In the genomic region with DNA sequence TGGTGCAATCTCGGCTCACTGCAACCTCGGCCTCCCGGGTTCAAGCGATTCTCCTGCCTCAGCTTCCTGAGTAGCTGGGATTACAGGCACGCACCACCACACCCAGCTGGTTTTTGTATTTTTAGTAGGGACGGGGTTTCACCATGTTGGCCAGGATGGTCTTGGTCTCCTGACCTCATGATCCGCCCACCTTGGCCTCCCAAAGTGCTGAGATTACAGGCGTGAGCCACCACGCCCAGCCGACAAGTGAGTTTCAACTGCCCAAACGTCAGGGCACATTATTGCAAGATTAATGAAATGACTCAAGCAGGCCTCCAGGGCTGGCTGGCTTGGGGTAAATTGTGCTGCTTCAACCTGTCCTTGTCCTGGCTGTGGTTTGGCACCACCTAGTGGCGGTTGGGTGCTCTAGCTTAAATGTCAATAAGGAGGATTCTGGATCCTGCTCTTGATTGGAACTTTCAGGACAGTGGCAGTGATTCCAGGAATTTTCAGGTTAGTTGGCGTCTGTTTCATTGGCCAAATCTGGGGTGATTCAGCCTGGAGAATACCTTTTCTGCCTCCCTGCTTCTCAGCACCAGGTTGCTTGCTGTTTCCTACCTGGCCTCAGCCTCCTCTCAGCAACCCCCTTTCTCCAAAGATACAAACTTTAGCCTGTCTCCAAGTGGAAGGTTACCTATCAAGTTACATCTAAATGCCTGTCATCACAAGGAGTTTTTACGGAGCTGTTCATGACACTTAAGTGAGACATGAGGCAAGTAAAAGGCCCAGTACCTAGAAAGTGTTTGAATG, we compare ENCODE assay signal across 8 cellular contexts. TPM values are rescaled to one million over a fixed set of nuclear protein-coding genes. Genes with fewer than 3 reads are reported as not detected.
DNase-seq lines count a peak whose midpoint lies in the region; ATAC-seq and TF ChIP-seq lines count a peak whose summit lies in the region.

No MANE protein-coding gene starts in this region.

- peak overlapping the region in 3 of 4 donors; percentile 15 to 55 (median 45) for H3K27ac ChIP-seq in esophagus squamous epithelium

- WGBS in esophagus squamous epithelium, 2 donors, result 41% methylated on average over 7 to 14 of the region's 14 CpGs

- H3K36me3 ChIP-seq in BE2C (no peaks in the 10 kb centered on the region), esophagus squamous epithelium (no peaks in the 10 kb centered on the region)

- H3K4me3 Mint-ChIP-seq in natural killer cell, result no peak overlapping the region
- H3K4me3 Mint-ChIP-seq in stimulated activated naive B cell treated with anti-CD40 and anti-IgM and Interleukin-4, amounts not matched to agents 10 μg/mL and 1 μg/mL and 100 μg/mL, for 72 hours, result peak overlapping the region in 1 of 2 donors; percentile 48

- H3K27me3 ChIP-seq in BE2C (no peaks in the 10 kb centered on the region), esophagus squamous epithelium (no peaks in the 10 kb centered on the region)

- peak; percentile 84 for DNase-seq in BE2C
- DNase-seq in GM19240 (ENCODE audit: insufficient read length, low spot score), result peak; percentile 81
- DNase-seq in Jurkat, Clone E6-1 (ENCODE audit: low read depth, low spot score), result peak; percentile 83
- DNase-seq in OCI-M1 (lab: John Stamatoyannopoulos, UW), result peak; percentile 87
- peak; percentile 80 for DNase-seq in activated T-cell treated with anti-CD3 and anti-CD28 coated beads for 24 hours (ENCODE audit: low read depth)
- no peak for DNase-seq in esophagus squamous epithelium (lab: John Stamatoyannopoulos, UW)
- DNase-seq in natural killer cell, result peak; percentile 79
- peak; percentile 70 for DNase-seq in stimulated activated naive B cell treated with anti-CD40 and anti-IgM and Interleukin-4, amounts not matched to agents 10 μg/mL and 1 μg/mL and 100 μg/mL, for 72 hours

- no peak for TF ChIP-seq POLR2A in esophagus squamous epithelium (IDR thresholded peaks at IDR 0.05)

- ATAC-seq in natural killer cell, result peak; percentile 96 to 98 (median 96)
- peak; percentile 94 to 98 for ATAC-seq in stimulated activated naive B cell treated with anti-CD40 and anti-IgM and Interleukin-4, amounts not matched to agents 10 μg/mL and 1 μg/mL and 100 μg/mL, for 72 hours (replicated peaks)

- H3K4me1 Mint-ChIP-seq in natural killer cell, result peaks cover 19 to 22% of the 10 kb centered on the region in 2 donors
- peaks cover 24 to 50% of the 10 kb centered on the region in 2 donors for H3K4me1 Mint-ChIP-seq in stimulated activated naive B cell treated with anti-CD40 and anti-IgM and Interleukin-4, amounts not matched to agents 10 μg/mL and 1 μg/mL and 100 μg/mL, for 72 hours

- intact Hi-C loops in esophagus squamous epithelium (cut with DNase I) (loop anchor here (2.0 to 5.0 kb wide), 2 partner anchors 64 to 146 kb away; partner anchors contain the start of gene LIMD1), natural killer cell (cut with micrococcal nuclease) (loop anchor here (1.0 to 2.0 kb wide), 2 partner anchors 145 to 616 kb away; no protein-coding TSS in a partner anchor)

- no peaks in the 10 kb centered on the region for H3K27me3 Mint-ChIP-seq in natural killer cell (ENCODE audit: low read depth in 2 of 2)
- no peaks in the 10 kb centered on the region for H3K27me3 Mint-ChIP-seq in stimulated activated naive B cell treated with anti-CD40 and anti-IgM and Interleukin-4, amounts not matched to agents 10 μg/mL and 1 μg/mL and 100 μg/mL, for 72 hours

- no peaks in the 10 kb centered on the region for H3K36me3 Mint-ChIP-seq in natural killer cell
- H3K36me3 Mint-ChIP-seq in stimulated activated naive B cell treated with anti-CD40 and anti-IgM and Interleukin-4, amounts not matched to agents 10 μg/mL and 1 μg/mL and 100 μg/mL, for 72 hours, result peaks cover 10 to 27% of the 10 kb centered on the region in 2 donors

- H3K27ac Mint-ChIP-seq in natural killer cell, result no peak overlapping the region
- peak overlapping the region; percentile 83 for H3K27ac Mint-ChIP-seq in stimulated activated naive B cell treated with anti-CD40 and anti-IgM and Interleukin-4, amounts not matched to agents 10 μg/mL and 1 μg/mL and 100 μg/mL, for 72 hours

- TF ChIP-seq CTCF in BE2C (IDR thresholded peaks at IDR 0.05; ENCODE audit: low read depth, low read length), result peak; percentile 83
- TF ChIP-seq CTCF in esophagus squamous epithelium (IDR thresholded peaks at IDR 0.05), result peak; percentile 91 to 98 (median 96)
- TF ChIP-seq CTCF in natural killer cell (IDR thresholded peaks at IDR 0.05), result peak; percentile 86

- H3K9me3 ChIP-seq in BE2C (no peaks in the 10 kb centered on the region), esophagus squamous epithelium (no peaks in the 10 kb centered on the region)

- H3K4me1 ChIP-seq in BE2C, result no peaks in the 10 kb centered on the region
- H3K4me1 ChIP-seq in esophagus squamous epithelium, result peaks cover 3 to 35% (median 4%) of the 10 kb centered on the region in 3 donors

- H3K4me3 ChIP-seq in BE2C (ENCODE audit: low read depth, low read length), result no peak overlapping the region
- H3K4me3 ChIP-seq in Jurkat, Clone E6-1 (ENCODE audit: low read length), result no peak overlapping the region
- H3K4me3 ChIP-seq in esophagus squamous epithelium, result no peak overlapping the region

- H3K9me3 Mint-ChIP-seq in natural killer cell, result no peaks in the 10 kb centered on the region
- H3K9me3 Mint-ChIP-seq in stimulated activated naive B cell treated with anti-CD40 and anti-IgM and Interleukin-4, amounts not matched to agents 10 μg/mL and 1 μg/mL and 100 μg/mL, for 72 hours, result no peaks in the 10 kb centered on the region

RNA-seq across cellular contexts. Expression of gene SACM1L, which starts 32.4 kb away (rescaled TPM):
- polyA plus RNA-seq in BE2C (2012; ENCODE audit: insufficient read depth, insufficient read length, low read depth), result 31.2 TPM
- 75.0 TPM for polyA plus RNA-seq in Jurkat, Clone E6-1 (2012; ENCODE audit: insufficient read depth, insufficient read length)
- total RNA-seq in esophagus squamous epithelium (10 to 100 TPM; 22.7 to 42.2 (median 27.2) TPM), natural killer cell (100 to 1,000 TPM in 1 of 3 donors, 10 to 100 TPM in 2; 93.2 to 110 (median 93.9) TPM)
